Comparison of ENCODE assay signal across 8 cellular contexts in the genomic region with DNA sequence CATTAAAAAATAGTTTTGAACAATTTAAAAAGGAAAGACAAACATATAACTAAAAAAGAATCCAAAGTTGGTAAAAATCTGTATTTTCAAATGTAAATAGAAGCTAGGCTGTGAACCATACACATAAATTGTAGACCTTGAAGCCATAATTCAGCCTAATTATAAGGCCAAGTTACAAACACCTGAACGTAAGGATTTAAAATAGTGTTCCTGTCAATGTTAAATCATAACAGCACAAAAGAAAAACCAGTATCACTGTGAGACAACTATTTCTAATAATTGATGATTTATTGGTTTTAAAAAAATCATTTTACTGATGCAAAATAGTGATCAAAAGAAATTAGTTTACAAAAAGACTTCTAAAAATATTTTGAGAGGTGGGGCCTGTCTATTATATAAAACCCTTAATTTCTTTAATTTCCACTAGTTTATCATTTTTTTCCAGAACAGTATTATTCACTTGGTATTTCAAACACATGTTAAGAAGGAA. TPM values are rescaled to one million over a fixed set of nuclear protein-coding genes. Genes with fewer than 3 reads are reported as not detected.
DNase-seq lines count a peak whose midpoint lies in the region; ATAC-seq, FAIRE-seq and TF ChIP-seq lines count a peak whose summit lies in the region.

No MANE protein-coding gene starts in this region.

- intact Hi-C loops in PC-9 (cut with micrococcal nuclease; ENCODE audit: unreplicated experiment): loop anchor here (5.0 to 10.0 kb wide), 2 partner anchors 307 to 491 kb away; no protein-coding TSS in a partner anchor
- intact Hi-C loops in endothelial cell of umbilical vein (cut with micrococcal nuclease): no loop called here
- intact Hi-C loops in pancreas (cut with DNase I): loop anchor here in 2 of 3 donors (5.0 to 10.0 kb wide), 2 partner anchors 117 to 469 kb away; no protein-coding TSS in a partner anchor

- H3K79me2 ChIP-seq in DND-41 (ENCODE audit: insufficient read depth, low read length) (peaks cover 85% of the 10 kb centered on the region), PC-9 (ENCODE audit: low read depth) (peaks cover 82% of the 10 kb centered on the region), endothelial cell of umbilical vein (ENCODE audit: control insufficient read depth, insufficient read depth, low read length) (peaks cover 70% of the 10 kb centered on the region)

- H4K20me1 ChIP-seq in DND-41 (ENCODE audit: insufficient read depth, low read length) (peaks cover 55% of the 10 kb centered on the region), PC-9 (ENCODE audit: insufficient read depth) (peaks cover 31% of the 10 kb centered on the region), endothelial cell of umbilical vein (replicated peaks; ENCODE audit: control insufficient read depth, extremely low read depth, insufficient read depth, low read length) (no peaks in the 10 kb centered on the region)

- H3K27me3 ChIP-seq in DND-41 (ENCODE audit: insufficient read depth, low read length, poor library complexity) (no peaks in the 10 kb centered on the region), PC-9 (ENCODE audit: insufficient read depth, low read depth) (no peaks in the 10 kb centered on the region), endothelial cell of umbilical vein (ENCODE audit: control insufficient read depth in 2 of 2, insufficient read depth in 2 of 2, low read length in 2 of 2) (no peaks in the 10 kb centered on the region), pancreas (no peaks in the 10 kb centered on the region)

- H3K4me2 ChIP-seq in DND-41 (ENCODE audit: insufficient read depth, low read length) (peak overlapping the region; percentile 90), PC-9 (peak overlapping the region; percentile 99), endothelial cell of umbilical vein (ENCODE audit: insufficient read depth, low read length) (peak overlapping the region; percentile 98)

- ATAC-seq in DND-41 (ENCODE audit: insufficient read depth, low read depth) (no peak), pancreas (no peak), HG03342 (IDR thresholded peaks at IDR 0.05; ENCODE audit: unreplicated experiment) (no peak)

- no peak for FAIRE-seq in endothelial cell of umbilical vein (lab: Jason Lieb, UNC)
- no peak for FAIRE-seq in pancreas (lab: Jason Lieb, UNC)

- H3K9me2 ChIP-seq in PC-9 (ENCODE audit: insufficient read depth): no peaks in the 10 kb centered on the region

- DNase-seq in DND-41: no peak
- DNase-seq in PC-9: no peak
- DNase-seq in endothelial cell of umbilical vein (ENCODE audit: low read depth, low spot score): no peak
- DNase-seq in pancreas: no peak
- no peak for DNase-seq in occipital lobe (lab: John Stamatoyannopoulos, UW)
- no peak for DNase-seq in NCI-H446 treated with DMSO at 0.1 percent for 48 hours (lab: John Stamatoyannopoulos, UW)
- DNase-seq in iPS-NIHi11 (ENCODE audit: low spot score): no peak

- no peaks in the 10 kb centered on the region for H3K9me3 ChIP-seq in DND-41 (ENCODE audit: insufficient read depth, low read length, severe bottlenecking)
- H3K9me3 ChIP-seq in PC-9 (ENCODE audit: insufficient read depth, low read depth): no peaks in the 10 kb centered on the region
- H3K9me3 ChIP-seq in endothelial cell of umbilical vein (replicated peaks; ENCODE audit: control insufficient read depth, insufficient read depth, low read length): no peaks in the 10 kb centered on the region
- H3K9me3 ChIP-seq in pancreas: no peaks in the 10 kb centered on the region

- H3K36me3 ChIP-seq in DND-41 (ENCODE audit: insufficient read depth, low read length) (peaks cover 66% of the 10 kb centered on the region), PC-9 (ENCODE audit: low read depth) (peaks cover 59% of the 10 kb centered on the region), endothelial cell of umbilical vein (ENCODE audit: control insufficient read depth in 2 of 2, extremely low read depth in 1 of 2, insufficient read depth in 2 of 2, low read length in 2 of 2) (peaks cover 5 to 11% of the 10 kb centered on the region in 2 experiments), pancreas (peaks cover 0 to 23% (median 13%) of the 10 kb centered on the region in 3 donors)

- no peaks in the 10 kb centered on the region for H3K9me1 ChIP-seq in endothelial cell of umbilical vein (replicated peaks; ENCODE audit: control insufficient read depth, extremely low read depth, insufficient read depth, low read length)

- TF ChIP-seq POLR2A in endothelial cell of umbilical vein (IDR thresholded peaks at IDR 0.05; ENCODE audit: low read depth, low read length): no peak

- peaks cover 74% of the 10 kb centered on the region for H3K4me1 ChIP-seq in DND-41 (ENCODE audit: insufficient read depth, low read length)
- H3K4me1 ChIP-seq in PC-9 (replicated peaks; ENCODE audit: insufficient read depth): peaks cover 36% of the 10 kb centered on the region
- peaks cover 38% of the 10 kb centered on the region for H3K4me1 ChIP-seq in endothelial cell of umbilical vein (ENCODE audit: control insufficient read depth, extremely low read depth, insufficient read depth, low read length)
- H3K4me1 ChIP-seq in pancreas: peaks cover 23 to 34% (median 28%) of the 10 kb centered on the region in 3 donors

- CTCF ChIA-PET in PC-9 (lab: Charles Lee) (interaction anchor here (0.6 to 1.5 kb wide), 2 partner anchors 110 to 493 kb away, joined by 4 to 9 read pairs; no protein-coding TSS in a partner anchor), endothelial cell of umbilical vein (lab: Charles Lee) (interaction anchor here (0.8 to 9.1 kb wide), 7 partner anchors 8 to 488 kb away, joined by 3 to 79 read pairs (median 5); no protein-coding TSS in a partner anchor)

- dilution Hi-C loops in endothelial cell of umbilical vein (cut with MboI; ENCODE audit: extremely low pct_ligation_motif_present, low sequenced_read_pairs): loop anchor here (10.0 to 25.0 kb wide), 2 partner anchors 382 to 469 kb away; no protein-coding TSS in a partner anchor

- H3K27ac ChIP-seq in DND-41 (ENCODE audit: low read length) (peak overlapping the region; percentile 95), PC-9 (peak overlapping the region; percentile 99), endothelial cell of umbilical vein (ENCODE audit: insufficient read depth, low read depth, low read length) (peak overlapping the region; percentile 87), pancreas (peak overlapping the region; percentile 92 to 99 (median 98))

- peak overlapping the region; percentile 62 to 69 for H3K4me3 ChIP-seq in DND-41 (ENCODE audit: low read depth in 1 of 2, low read length in 2 of 2)
- peak overlapping the region; percentile 81 for H3K4me3 ChIP-seq in PC-9
- peak overlapping the region; percentile 51 to 94 (median 57) for H3K4me3 ChIP-seq in endothelial cell of umbilical vein (replicated peaks in 1 of 3; ENCODE audit: insufficient read depth in 1 of 3, low read depth in 1 of 3, low read length in 3 of 3)
- H3K4me3 ChIP-seq in pancreas: peak overlapping the region; percentile 8 to 96 (median 62)

- BruUV-seq in PC-9 (replicated peaks; lab: Mats Ljungman, UMichigan) (no TSS peak), endothelial cell of umbilical vein (replicated peaks; lab: Mats Ljungman, UMichigan) (no TSS peak)

- TF ChIP-seq CTCF in DND-41 (IDR thresholded peaks at IDR 0.05; ENCODE audit: borderline replicate concordance, extremely low read depth, low read length, poor library complexity, severe bottlenecking) (no peak), PC-9 (conservative IDR thresholded peaks at IDR 0.05) (no peak), endothelial cell of umbilical vein (IDR thresholded peaks at IDR 0.05; ENCODE audit: extremely low read depth in 1 of 2, insufficient read depth in 1 of 2, low read depth in 1 of 2, low read length in 2 of 2) (no peak), pancreas (IDR thresholded peaks at IDR 0.05) (no peak)

- H3K9ac ChIP-seq in DND-41 (ENCODE audit: low read depth, low read length) (peak overlapping the region; percentile 94), endothelial cell of umbilical vein (replicated peaks; ENCODE audit: extremely low read depth, insufficient read depth, low read length) (peak overlapping the region; percentile 94)

- POLR2A ChIA-PET in PC-9 (lab: Charles Lee; ENCODE audit: unreplicated experiment): interaction anchor here (0.6 to 0.8 kb wide), 3 partner anchors 273 to 478 kb away, joined by 4 to 8 read pairs (median 5); no protein-coding TSS in a partner anchor
- POLR2A ChIA-PET in endothelial cell of umbilical vein (lab: Charles Lee): interaction anchor here (1.9 kb wide), 1 partner anchor 116 kb away, joined by 7 read pairs; no protein-coding TSS in a partner anchor

- no peak overlapping the region for H2AFZ ChIP-seq in DND-41 (ENCODE audit: low read depth, low read length)
- H2AFZ ChIP-seq in PC-9: no peak overlapping the region
- no peak overlapping the region for H2AFZ ChIP-seq in endothelial cell of umbilical vein (ENCODE audit: low read depth, low read length)

- peaks cover 76% of the 10 kb centered on the region for H3F3A ChIP-seq in PC-9 (ENCODE audit: insufficient read depth, low read depth)

- 0 to 1% methylated on average over 1 of the region's 1 CpG for WGBS in pancreas, 2 donors

TF ChIP-seq in endothelial cell of umbilical vein, 7 proteins besides CTCF, POLR2A, EP300 and RAD21:
- TF ChIP-seq EZH2 (IDR thresholded peaks at IDR 0.05; ENCODE audit: borderline replicate concordance, low read depth, low read length, severe bottlenecking) (no peak), POLR2AphosphoS5 (IDR thresholded peaks at IDR 0.05; ENCODE audit: insufficient read depth, low read depth, low read length) (no peak), GATA2 (IDR thresholded peaks at IDR 0.05; ENCODE audit: insufficient read depth, insufficient read length, low read depth, low read length) (no peak), MAX (IDR thresholded peaks at IDR 0.05; ENCODE audit: insufficient read depth, insufficient read length) (no peak), MYC (IDR thresholded peaks at IDR 0.05; ENCODE audit: low read depth, low read length) (no peak), FOS (IDR thresholded peaks at IDR 0.05; ENCODE audit: borderline replicate concordance, insufficient read depth, low read length) (no peak), JUN (IDR thresholded peaks at IDR 0.05; ENCODE audit: borderline replicate concordance, insufficient read depth, insufficient read length, low read depth) (no peak)
TF ChIP-seq in endothelial cell of umbilical vein: peak in this region for 0.

RNA-seq across cellular contexts. Expression of gene IRF2BP2, which starts 4.4 kb away (rescaled TPM):
- total RNA-seq in PC-9 (2021) (80.7 and 122 TPM in 2 replicates), endothelial cell of umbilical vein (109 TPM in 2 replicates), pancreas (10 to 100 TPM; 47.0 to 95.6 (median 55.0) TPM), occipital lobe (140 TPM)
- polyA plus RNA-seq in endothelial cell of umbilical vein (65.4 and 66.6 TPM in 2 replicates), pancreas (10 to 100 TPM; 57.2 to 93.6 TPM)
- 54.8 and 66.0 TPM in 2 replicates for polyA plus RNA-seq in endothelial cell of umbilical vein (2011; cell fraction: cytosol; rRNA removed)
- polyA plus RNA-seq in endothelial cell of umbilical vein (2011; cell fraction: nucleus; rRNA removed): 154 and 212 TPM in 2 replicates
- polyA plus RNA-seq in endothelial cell of umbilical vein (2012): 52.6 and 76.5 TPM in 2 replicates
- polyA minus RNA-seq in endothelial cell of umbilical vein: 57.9 and 61.4 TPM in 2 replicates
- 65.2 TPM for polyA minus RNA-seq in endothelial cell of umbilical vein (2011; cell fraction: cytosol; rRNA and poly(A)+ RNA removed)
- polyA minus RNA-seq in endothelial cell of umbilical vein (2011; cell fraction: nucleus; rRNA and poly(A)+ RNA removed): 78.8 and 129 TPM in 2 replicates
